In genomic region chrX:53441531-53442321, GRCh38 we compare ENCODE assay signal across 8 cellular contexts. TPM values are rescaled to one million over a fixed set of nuclear protein-coding genes. Genes with fewer than 3 reads are reported as not detected.
DNase-seq lines count a peak whose midpoint lies in the region; ATAC-seq and TF ChIP-seq lines count a peak whose summit lies in the region.

No MANE protein-coding gene starts in this region.

- H3K4me3 Mint-ChIP-seq in activated naive CD4-positive, alpha-beta T cell treated with anti-CD3 and anti-CD28 coated beads, Interleukin-2, amount 10 ng/mL, durations not matched to agents 7 days and 5 days, result peak overlapping the region; percentile 71

- no peaks in the 10 kb centered on the region for H3K9me3 Mint-ChIP-seq in activated naive CD4-positive, alpha-beta T cell treated with anti-CD3 and anti-CD28 coated beads, Interleukin-2, amount 10 ng/mL, durations not matched to agents 7 days and 5 days

- peak overlapping the region; percentile 91 for H3K4me2 ChIP-seq in osteoblast (ENCODE audit: insufficient read depth, low read length)

- H3K36me3 Mint-ChIP-seq in activated naive CD4-positive, alpha-beta T cell treated with anti-CD3 and anti-CD28 coated beads, Interleukin-2, amount 10 ng/mL, durations not matched to agents 7 days and 5 days, result no peaks in the 10 kb centered on the region

- H3K4me1 ChIP-seq in osteoblast (ENCODE audit: insufficient read depth, low read length) (peaks cover 20% of the 10 kb centered on the region), thoracic aorta (ENCODE audit: control insufficient read depth in 1 of 2, low read depth in 2 of 2) (peaks cover 2 to 9% of the 10 kb centered on the region in 2 donors)

- TF ChIP-seq CTCF in osteoblast (IDR thresholded peaks at IDR 0.05; ENCODE audit: extremely low read depth, low read depth, low read length) (no peak), thoracic aorta (IDR thresholded peaks at IDR 0.05) (no peak)

- H3K27me3 Mint-ChIP-seq in activated naive CD4-positive, alpha-beta T cell treated with anti-CD3 and anti-CD28 coated beads, Interleukin-2, amount 10 ng/mL, durations not matched to agents 7 days and 5 days, result peaks cover 5% of the 10 kb centered on the region

- H3K79me2 ChIP-seq in osteoblast (ENCODE audit: insufficient read depth, low read length), result no peaks in the 10 kb centered on the region

- H3K9me3 ChIP-seq in osteoblast (ENCODE audit: low read depth, low read length) (no peaks in the 10 kb centered on the region), thoracic aorta (no peaks in the 10 kb centered on the region)

- H3K4me3 ChIP-seq in osteoblast (ENCODE audit: insufficient read depth, low read length), result peak overlapping the region; percentile 69
- peak overlapping the region; percentile 70 for H3K4me3 ChIP-seq in thoracic aorta

- CTCF ChIA-PET in activated naive CD4-positive, alpha-beta T cell treated with anti-CD3 and anti-CD28 coated beads, Interleukin-2, amount 10 ng/mL, durations not matched to agents 7 days and 5 days (lab: Charles Lee), result interaction anchor here (1.1 kb wide), 1 partner anchor 125 kb away, joined by 4 read pairs; no protein-coding TSS in a partner anchor

- H3K27me3 ChIP-seq in osteoblast (ENCODE audit: insufficient read depth, low read length) (peaks cover 22% of the 10 kb centered on the region), thoracic aorta (replicated peaks; ENCODE audit: insufficient read depth) (no peaks in the 10 kb centered on the region)

- H2AFZ ChIP-seq in osteoblast (ENCODE audit: low read length), result peak overlapping the region; percentile 90

- H3K36me3 ChIP-seq in osteoblast (ENCODE audit: insufficient read depth, low read length) (no peaks in the 10 kb centered on the region), thoracic aorta (no peaks in the 10 kb centered on the region)

- peak; percentile 96 for DNase-seq in DMS 273 (lab: John Stamatoyannopoulos, UW; ENCODE audit: unreplicated experiment)
- DNase-seq in M059J (ENCODE audit: low read depth), result peak; percentile 86
- DNase-seq in SIG-M5 (lab: John Stamatoyannopoulos, UW), result peak; percentile 50
- DNase-seq in activated naive CD4-positive, alpha-beta T cell treated with anti-CD3 and anti-CD28 coated beads, Interleukin-2, amount 10 ng/mL, durations not matched to agents 7 days and 5 days, result peak; percentile 83
- DNase-seq in glomerular visceral epithelial cell (ENCODE audit: extremely low spot score), result peak; percentile 79
- DNase-seq in osteoblast (ENCODE audit: insufficient read length, low spot score, missing footprints), result peak; percentile 96
- peak; percentile 27 for DNase-seq in thoracic aorta (ENCODE audit: low spot score)

- peaks cover 30% of the 10 kb centered on the region for H3K4me1 Mint-ChIP-seq in activated naive CD4-positive, alpha-beta T cell treated with anti-CD3 and anti-CD28 coated beads, Interleukin-2, amount 10 ng/mL, durations not matched to agents 7 days and 5 days

- H3K27ac ChIP-seq in osteoblast (ENCODE audit: low read depth, low read length) (no peak overlapping the region), thoracic aorta (peak overlapping the region in 1 of 2 donors; percentile 66)

- ATAC-seq in GM21825 (IDR thresholded peaks at IDR 0.05; ENCODE audit: unreplicated experiment) (peak; percentile 73), thoracic aorta (ENCODE audit: insufficient number of reproducible peaks, low FRiP score, low read depth) (no peak)

- H3K27ac Mint-ChIP-seq in activated naive CD4-positive, alpha-beta T cell treated with anti-CD3 and anti-CD28 coated beads, Interleukin-2, amount 10 ng/mL, durations not matched to agents 7 days and 5 days, result peak overlapping the region; percentile 52

- no peaks in the 10 kb centered on the region for H4K20me1 ChIP-seq in osteoblast (ENCODE audit: insufficient read depth, low read length)

RNA-seq across cellular contexts. Expression of gene HSD17B10, which starts 7.6 kb away (rescaled TPM):
- total RNA-seq in M059J (2014; rRNA removed; shearing (Covaris generic)), result 118 and 120 TPM in 2 replicates
- total RNA-seq in osteoblast, result 41.5 and 48.5 TPM in 2 replicates
- total RNA-seq in thoracic aorta, result 10 to 100 TPM; 79.7 to 82.6 TPM

RNA-seq across cellular contexts. Expression of gene RIBC1, which starts 19.1 kb away (rescaled TPM):
- total RNA-seq in M059J (2014; rRNA removed; shearing (Covaris generic)), result 0.94 and 2.2 TPM in 2 replicates
- total RNA-seq in osteoblast (0.29 and 0.72 TPM in 2 replicates), thoracic aorta (not detected)

RNA-seq across cellular contexts. Expression of gene SMC1A, which starts 19.3 kb away (rescaled TPM):
- total RNA-seq in M059J (2014; rRNA removed; shearing (Covaris generic)), result 34.4 and 80.2 TPM in 2 replicates
- 14.4 and 14.8 TPM in 2 replicates for total RNA-seq in osteoblast
- 10 to 100 TPM; 32.6 to 53.1 TPM for total RNA-seq in thoracic aorta

Comparison
In these comparisons a context has a peak if more than half of its experiments do, and no peak if none do; other contexts are left out.
1. DNase-seq: peak in every context shown above with its lines; median percentile 96 in DMS 273; 96 in osteoblast; 86 in M059J; 83 in activated naive CD4-positive, alpha-beta T cell treated with anti-CD3 and anti-CD28 coated beads, Interleukin-2, amount 10 ng/mL, durations not matched to agents 7 days and 5 days; 79 in glomerular visceral epithelial cell; 50 in SIG-M5; 27 in thoracic aorta.